In the genomic region with DNA sequence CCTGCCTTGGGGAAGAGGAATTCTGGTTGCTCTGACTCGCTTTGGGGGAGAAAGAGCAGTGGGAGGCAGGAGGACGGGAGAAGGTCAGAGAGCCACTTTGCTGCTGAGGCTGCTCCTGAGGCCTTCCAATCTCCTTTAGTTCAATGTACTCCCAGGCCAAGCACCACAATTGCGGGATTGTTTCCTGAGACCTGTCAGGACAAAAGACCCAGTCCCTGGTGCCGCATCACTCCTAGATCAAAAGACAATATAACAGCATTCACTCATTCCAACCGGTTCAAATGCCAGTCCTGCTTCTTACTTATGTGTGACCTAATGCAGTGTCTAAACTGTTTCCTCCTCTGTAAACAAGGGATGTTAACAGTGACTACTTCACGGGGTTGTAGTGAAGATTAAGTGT, we compare ENCODE assay signal across 8 cellular contexts.
"Had no signal": no experiment of that assay in that cellular context is flagged by ENCODE, and none has a peak within 500 bp of the region (broad histone marks: within the 10 kb centered on the region; RNA-seq: fewer than 3 reads in every experiment).

No MANE protein-coding gene starts in this region.

- FAIRE-seq: HepG2, K562 had no signal

- DNase-seq: H7, HFFc6, KG1 had no signal

- H3K4me2 ChIP-seq: GM23338 had no signal

- H3K4me3 Mint-ChIP-seq: GM23338, HFFc6 had no signal

- H3K4me3 ChIP-seq: GM23338, HAP-1, K562 had no signal

- H3K27ac Mint-ChIP-seq: GM23338, HFFc6 had no signal

- H3K9me3 Mint-ChIP-seq: GM23338 had no signal

- H3K36me3 ChIP-seq: HAP-1 had no signal

- ATAC-seq: HepG2, K562 had no signal

- H3K27ac ChIP-seq: HL-60 had no signal

- H3K4me1 ChIP-seq: HAP-1 had no signal

- H2AFZ ChIP-seq: GM23338 had no signal
